18 cellular contexts compared by ENCODE assay signal in genomic region chr10:125661418-125661941, GRCh38. TPM values are rescaled to one million over a fixed set of nuclear protein-coding genes. Genes with fewer than 3 reads are reported as not detected.
"Had no signal": no experiment of that assay in that cellular context is flagged by ENCODE, and none has a peak within 500 bp of the region (broad histone marks: within the 10 kb centered on the region; RNA-seq: fewer than 3 reads in every experiment).

No MANE protein-coding gene starts in this region.

- H3K36me3 Mint-ChIP-seq: activated naive CD8-positive, alpha-beta T cell treated with anti-CD3 and anti-CD28 coated beads for 36 hours had no signal

- DNase-seq: activated CD4-positive, alpha-beta T cell treated with anti-CD3 and anti-CD28 coated beads, Interleukin-2, amount 50 U/mL, for 1 hour; activated CD8-positive, alpha-beta memory T cell treated with anti-CD3 and anti-CD28 coated beads for 24 hours; activated naive CD8-positive, alpha-beta T cell treated with anti-CD3 and anti-CD28 coated beads for 36 hours; cortex of kidney; effector CD4-positive, alpha-beta T cell; foreskin melanocyte; immature natural killer cell; occipital lobe; right cardiac atrium; stimulated activated naive CD8-positive, alpha-beta T cell treated with anti-CD3 and anti-CD28 coated beads, Interleukin-15, Interleukin-2, amounts not matched to agents 100 U/mL and 50 U/mL, for 24 hours; transverse colon had no signal

- H3K9me3 ChIP-seq: prostate gland, transverse colon had no signal

- H3K4me1 Mint-ChIP-seq: activated naive CD8-positive, alpha-beta T cell treated with anti-CD3 and anti-CD28 coated beads for 36 hours; central memory CD8-positive, alpha-beta T cell; immature natural killer cell had no signal

- H3K27ac Mint-ChIP-seq: activated naive CD8-positive, alpha-beta T cell treated with anti-CD3 and anti-CD28 coated beads for 36 hours; immature natural killer cell had no signal

- H3K4me1 ChIP-seq: prostate gland, transverse colon had no signal

- H3K4me3 ChIP-seq: prostate gland, transverse colon had no signal

- H3K27ac ChIP-seq: brain microvascular endothelial cell, prostate gland, transverse colon had no signal

- H3K9me3 Mint-ChIP-seq: activated naive CD8-positive, alpha-beta T cell treated with anti-CD3 and anti-CD28 coated beads for 36 hours; immature natural killer cell had no signal

- H3K4me3 Mint-ChIP-seq: activated naive CD8-positive, alpha-beta T cell treated with anti-CD3 and anti-CD28 coated beads for 36 hours; central memory CD8-positive, alpha-beta T cell; immature natural killer cell; nephron had no signal

- H3K27me3 ChIP-seq: brain microvascular endothelial cell, transverse colon had no signal

- H3K36me3 ChIP-seq: brain microvascular endothelial cell, prostate gland, transverse colon had no signal

- ATAC-seq: stimulated activated naive CD8-positive, alpha-beta T cell treated with anti-CD3 and anti-CD28 coated beads, Interleukin-15, Interleukin-2, amounts not matched to agents 100 U/mL and 50 U/mL, for 24 hours had no signal

RNA-seq across cellular contexts. Expression of gene TEX36, which starts 21.5 kb away (rescaled TPM):
- total RNA-seq: activated naive CD8-positive, alpha-beta T cell treated with anti-CD3 and anti-CD28 coated beads for 36 hours; endothelial cell of umbilical vein; liver; mesenteric fat pad; occipital lobe; prostate gland; right cardiac atrium; transverse colon had no signal
- polyA plus RNA-seq: endothelial cell of umbilical vein, immature natural killer cell, liver, right cardiac atrium had no signal
